15 cellular contexts compared by ENCODE assay signal in the genomic region with DNA sequence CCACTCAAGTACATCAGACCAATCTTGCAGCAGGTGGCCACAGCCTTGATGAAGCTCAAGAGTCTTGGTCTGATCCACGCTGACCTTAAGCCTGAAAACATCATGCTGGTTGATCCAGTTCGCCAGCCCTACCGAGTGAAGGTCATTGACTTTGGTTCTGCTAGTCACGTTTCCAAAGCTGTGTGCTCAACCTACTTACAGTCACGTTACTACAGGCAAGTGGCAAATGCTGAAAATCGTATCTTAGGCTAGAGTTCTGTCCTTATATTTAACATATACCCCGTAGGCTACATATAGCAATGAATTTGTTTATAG. TPM values are rescaled to one million over a fixed set of nuclear protein-coding genes. Genes with fewer than 3 reads are reported as not detected.
DNase-seq lines count a peak whose midpoint lies in the region; ATAC-seq and TF ChIP-seq lines count a peak whose summit lies in the region.
"Had no signal": no experiment of that assay in that cellular context is flagged by ENCODE, and none has a peak within 500 bp of the region (broad histone marks: within the 10 kb centered on the region; RNA-seq: fewer than 3 reads in every experiment).

No MANE protein-coding gene starts in this region.

- H3K9me3 ChIP-seq in OCI-LY7 (ENCODE audit: low read length) = peaks cover 21% of the 10 kb centered on the region; the same call in 1 of the 2 replicates
- H3K9me3 ChIP-seq in ascending aorta = no peaks in the 10 kb centered on the region
- H3K9me3 ChIP-seq: left lung, tibial artery had no signal

- peaks cover 2% of the 10 kb centered on the region; the same call in 1 of the 2 replicates for H4K20me1 ChIP-seq in OCI-LY7 (ENCODE audit: insufficient read depth, low read length)

- H3K27ac Mint-ChIP-seq in activated naive CD4-positive, alpha-beta T cell treated with anti-CD3 and anti-CD28 coated beads for 36 hours = peak overlapping the region; percentile 73
- peak overlapping the region; percentile 71 for H3K27ac Mint-ChIP-seq in central memory CD8-positive, alpha-beta T cell (ENCODE audit: low read depth)
- peak overlapping the region in 1 of 2 donors; percentile 85 for H3K27ac Mint-ChIP-seq in stimulated activated naive CD8-positive, alpha-beta T cell treated with anti-CD3 and anti-CD28 coated beads, Interleukin-15, amount 100 ng/mL, for 72 hours
- no peak overlapping the region for H3K27ac Mint-ChIP-seq in HFFc6
- H3K27ac Mint-ChIP-seq: nephron had no signal

- no peak overlapping the region for H2AFZ ChIP-seq in OCI-LY7 (ENCODE audit: low read length)

- peaks cover 67% of the 10 kb centered on the region for H3K4me1 Mint-ChIP-seq in activated naive CD4-positive, alpha-beta T cell treated with anti-CD3 and anti-CD28 coated beads for 36 hours (ENCODE audit: low read depth)
- peaks cover 76% of the 10 kb centered on the region for H3K4me1 Mint-ChIP-seq in central memory CD8-positive, alpha-beta T cell
- peaks cover 85% of the 10 kb centered on the region for H3K4me1 Mint-ChIP-seq in stimulated activated naive CD8-positive, alpha-beta T cell treated with anti-CD3 and anti-CD28 coated beads, Interleukin-15, amount 100 ng/mL, for 72 hours
- peaks cover 40% of the 10 kb centered on the region for H3K4me1 Mint-ChIP-seq in HFFc6 (ENCODE audit: low read depth)

- ATAC-seq in central memory CD8-positive, alpha-beta T cell (replicated peaks; ENCODE audit: extremely low read depth, poor library complexity, severe bottlenecking) = no peak
- no peak for ATAC-seq in stimulated activated naive CD8-positive, alpha-beta T cell treated with anti-CD3 and anti-CD28 coated beads, Interleukin-15, amount 100 ng/mL, for 72 hours
- ATAC-seq in left colon = no peak
- ATAC-seq: left lung had no signal

- peaks cover 96% of the 10 kb centered on the region for H3K79me2 ChIP-seq in OCI-LY7 (ENCODE audit: insufficient read depth, low read depth, low read length)

- no peak overlapping the region for H3K4me3 Mint-ChIP-seq in activated naive CD4-positive, alpha-beta T cell treated with anti-CD3 and anti-CD28 coated beads for 36 hours
- peak overlapping the region; percentile 74 for H3K4me3 Mint-ChIP-seq in central memory CD8-positive, alpha-beta T cell
- peak overlapping the region; percentile 71 to 88 for H3K4me3 Mint-ChIP-seq in stimulated activated naive CD8-positive, alpha-beta T cell treated with anti-CD3 and anti-CD28 coated beads, Interleukin-15, amount 100 ng/mL, for 72 hours
- no peak overlapping the region for H3K4me3 Mint-ChIP-seq in HFFc6
- H3K4me3 Mint-ChIP-seq: nephron had no signal

- H3K4me1 ChIP-seq in OCI-LY7 (ENCODE audit: insufficient read depth, low read length, poor library complexity, severe bottlenecking) = peaks cover 82% of the 10 kb centered on the region
- H3K4me1 ChIP-seq in ascending aorta = peaks cover 0 to 3% of the 10 kb centered on the region in 2 donors

- no peaks in the 10 kb centered on the region for H3K27me3 ChIP-seq in ascending aorta
- H3K27me3 ChIP-seq: left lung, MG63, tibial artery had no signal

- H3K4me3 ChIP-seq in OCI-LY7 (ENCODE audit: low read depth, low read length, poor library complexity, severe bottlenecking) (peak overlapping the region; percentile 26), ascending aorta (no peak overlapping the region)
- H3K4me3 ChIP-seq: left lung, MG63, tibial artery had no signal

- intact Hi-C loops in activated naive CD4-positive, alpha-beta T cell treated with anti-CD3 and anti-CD28 coated beads for 36 hours (cut with micrococcal nuclease) = loop anchor here (10.0 kb wide), 1 partner anchor 806 kb away; no protein-coding TSS in a partner anchor
- intact Hi-C loops in OCI-LY7 (cut with micrococcal nuclease; ENCODE audit: unreplicated experiment) = loop anchor here (10.0 kb wide), 2 partner anchors 814 to 986 kb away; a partner anchor contains a TSS
- intact Hi-C loops in ascending aorta (cut with DNase I) = no loop called here
- intact Hi-C loops in left colon (cut with DNase I, micrococcal nuclease) = loop anchor here in 1 of 2 donors (10.0 kb wide), 1 partner anchor 106 kb away; no protein-coding TSS in a partner anchor

- H3K9me3 Mint-ChIP-seq in activated naive CD4-positive, alpha-beta T cell treated with anti-CD3 and anti-CD28 coated beads for 36 hours = no peaks in the 10 kb centered on the region
- H3K9me3 Mint-ChIP-seq in central memory CD8-positive, alpha-beta T cell = no peaks in the 10 kb centered on the region
- peaks cover 4 to 6% of the 10 kb centered on the region in 2 donors for H3K9me3 Mint-ChIP-seq in stimulated activated naive CD8-positive, alpha-beta T cell treated with anti-CD3 and anti-CD28 coated beads, Interleukin-15, amount 100 ng/mL, for 72 hours
- no peaks in the 10 kb centered on the region for H3K9me3 Mint-ChIP-seq in HFFc6

- peak overlapping the region; percentile 53 for H3K4me2 ChIP-seq in OCI-LY7 (ENCODE audit: low read length)

- peak overlapping the region; percentile 74 for H3K27ac ChIP-seq in OCI-LY7 (ENCODE audit: low read depth, low read length, poor library complexity, severe bottlenecking)
- no peak overlapping the region for H3K27ac ChIP-seq in ascending aorta
- H3K27ac ChIP-seq: tibial artery had no signal

- peaks cover 30% of the 10 kb centered on the region for H3K36me3 Mint-ChIP-seq in activated naive CD4-positive, alpha-beta T cell treated with anti-CD3 and anti-CD28 coated beads for 36 hours (ENCODE audit: low read depth)
- peaks cover 49% of the 10 kb centered on the region for H3K36me3 Mint-ChIP-seq in central memory CD8-positive, alpha-beta T cell (ENCODE audit: insufficient read depth)
- H3K36me3 Mint-ChIP-seq in HFFc6 (ENCODE audit: low read depth) = peaks cover 30% of the 10 kb centered on the region

- H3K9me2 ChIP-seq in OCI-LY7 (ENCODE audit: insufficient read depth, low read length) = no peaks in the 10 kb centered on the region

- CTCF ChIA-PET in activated naive CD4-positive, alpha-beta T cell treated with anti-CD3 and anti-CD28 coated beads for 36 hours (lab: Charles Lee) = interaction anchor here (2.6 to 3.1 kb wide), 3 partner anchors 8 to 15 kb away, joined by 9 to 12 read pairs (median 9); no protein-coding TSS in a partner anchor
- CTCF ChIA-PET in OCI-LY7 (lab: Charles Lee; ENCODE audit: unreplicated experiment) = no interaction called here

- no TSS peak for BruUV-seq in OCI-LY7 (replicated peaks; lab: Mats Ljungman, UMichigan)

- no peaks in the 10 kb centered on the region for H3K27me3 Mint-ChIP-seq in activated naive CD4-positive, alpha-beta T cell treated with anti-CD3 and anti-CD28 coated beads for 36 hours (ENCODE audit: low read depth)
- no peaks in the 10 kb centered on the region for H3K27me3 Mint-ChIP-seq in central memory CD8-positive, alpha-beta T cell
- no peaks in the 10 kb centered on the region for H3K27me3 Mint-ChIP-seq in stimulated activated naive CD8-positive, alpha-beta T cell treated with anti-CD3 and anti-CD28 coated beads, Interleukin-15, amount 100 ng/mL, for 72 hours
- peaks cover 2% of the 10 kb centered on the region for H3K27me3 Mint-ChIP-seq in HFFc6 (ENCODE audit: insufficient read depth)

- no peak for DNase-seq in activated naive CD4-positive, alpha-beta T cell treated with anti-CD3 and anti-CD28 coated beads for 36 hours
- no peak for DNase-seq in activated naive CD4-positive, alpha-beta T cell (lab: John Stamatoyannopoulos, UW)
- DNase-seq in OCI-LY7 (ENCODE audit: low spot score) (peak; percentile 20), ascending aorta (ENCODE audit: low spot score in 2 of 2) (no peak), HFFc6 (no peak), left colon (no peak)
- DNase-seq in central memory CD8-positive, alpha-beta T cell (ENCODE audit: low spot score in 2 of 2) = no peak
- no peak for DNase-seq in stimulated activated naive CD8-positive, alpha-beta T cell treated with anti-CD3 and anti-CD28 coated beads, Interleukin-15, amount 100 ng/mL, for 72 hours
- DNase-seq: left lung, MG63, NCI-H2029 treated with DMSO at 0.1 percent for 48 hours, NCI-H748 treated with DMSO at 0.1 percent for 48 hours, RPMI8226, tibial artery had no signal

- peaks cover 44% of the 10 kb centered on the region for H3K36me3 ChIP-seq in OCI-LY7 (ENCODE audit: insufficient read depth, low read length)
- H3K36me3 ChIP-seq in ascending aorta = peaks cover 3 to 23% of the 10 kb centered on the region in 2 donors

- POLR2A ChIA-PET in OCI-LY7 (lab: Charles Lee) = interaction anchor here (0.6 to 5.2 kb wide), 5 partner anchors 8 to 362 kb away, joined by 3 to 43 read pairs (median 4); a partner anchor contains a TSS

- no peak for TF ChIP-seq CTCF in OCI-LY7 (conservative IDR thresholded peaks at IDR 0.05; ENCODE audit: low read length)
- no peak for TF ChIP-seq CTCF in ascending aorta (IDR thresholded peaks at IDR 0.05)
- no peak for TF ChIP-seq CTCF in HFFc6 (IDR thresholded peaks at IDR 0.05)

RNA-seq across cellular contexts. Expression of a gene that starts 12.1 kb away (rescaled TPM):
- total RNA-seq in activated naive CD4-positive, alpha-beta T cell treated with anti-CD3 and anti-CD28 coated beads for 36 hours = 10 to 100 TPM; 47.7 to 51.0 TPM
- total RNA-seq in OCI-LY7 (2014; rRNA removed; shearing (Covaris generic)) = 17.3 and 20.4 TPM in 2 replicates
- total RNA-seq in OCI-LY7 (2022) (50.2 and 52.6 TPM in 2 replicates), ascending aorta (41.7 TPM), left colon (10 to 100 TPM; 67.4 to 68.2 TPM)
- 10 to 100 TPM; 34.6 to 49.1 (median 38.7) TPM for total RNA-seq in HFFc6 (2021; fragmentation: NEBNext Ultra II Directional; extraction: Animal tissue kit (Norgen Biotek cat#: 25700))

RNA-seq across cellular contexts. Expression of a gene that starts 36.1 kb away (rescaled TPM):
- total RNA-seq in activated naive CD4-positive, alpha-beta T cell treated with anti-CD3 and anti-CD28 coated beads for 36 hours = 10 to 100 TPM; 17.7 to 18.3 TPM
- 17.3 and 20.1 TPM in 2 replicates for total RNA-seq in OCI-LY7 (2014; rRNA removed; shearing (Covaris generic))
- 20.8 and 20.9 TPM in 2 replicates for total RNA-seq in OCI-LY7 (2022)
- total RNA-seq in ascending aorta = 1.9 TPM
- 1 to 10 TPM; 5.7 to 9.9 (median 8.8) TPM for total RNA-seq in HFFc6 (2021; fragmentation: NEBNext Ultra II Directional; extraction: Animal tissue kit (Norgen Biotek cat#: 25700))
- 1 to 10 TPM; 3.0 to 4.2 TPM for total RNA-seq in left colon

RNA-seq across cellular contexts. Expression of a gene that starts 36.6 kb away (rescaled TPM):
- total RNA-seq in activated naive CD4-positive, alpha-beta T cell treated with anti-CD3 and anti-CD28 coated beads for 36 hours = 10 to 100 TPM; 35.7 to 40.2 TPM
- total RNA-seq in OCI-LY7 (2014; rRNA removed; shearing (Covaris generic)) = 37.7 and 45.3 TPM in 2 replicates
- total RNA-seq in OCI-LY7 (2022) = 40.5 and 42.5 TPM in 2 replicates
- 3.2 TPM for total RNA-seq in ascending aorta
- 10 to 100 TPM; 12.6 to 14.0 (median 13.3) TPM for total RNA-seq in HFFc6 (2021; fragmentation: NEBNext Ultra II Directional; extraction: Animal tissue kit (Norgen Biotek cat#: 25700))
- 10 to 100 TPM; 19.0 to 22.6 TPM for total RNA-seq in left colon

RNA-seq across cellular contexts. Expression of a gene that starts 38.1 kb away (rescaled TPM):
- total RNA-seq in activated naive CD4-positive, alpha-beta T cell treated with anti-CD3 and anti-CD28 coated beads for 36 hours = under 1 TPM in 1 of 2 experiments, not detected in 1; 0.10 TPM
- total RNA-seq in OCI-LY7 (2014; rRNA removed; shearing (Covaris generic)) = 0.21 and 0.44 TPM in 2 replicates
- 0.34 and 0.35 TPM in 2 replicates for total RNA-seq in OCI-LY7 (2022)
- total RNA-seq in ascending aorta = 26.4 TPM
- 100 to 1,000 TPM in 4 of 6 experiments, 10 to 100 TPM in 2; 66.4 to 130 (median 123) TPM for total RNA-seq in HFFc6 (2021; fragmentation: NEBNext Ultra II Directional; extraction: Animal tissue kit (Norgen Biotek cat#: 25700))
- 10 to 100 TPM in 1 of 2 donors, 1 to 10 TPM in 1; 4.1 to 23.5 TPM for total RNA-seq in left colon

RNA-seq across cellular contexts. Expression of a gene that starts 53.8 kb away (rescaled TPM):
- under 1 TPM; 0.15 to 0.43 TPM for total RNA-seq in activated naive CD4-positive, alpha-beta T cell treated with anti-CD3 and anti-CD28 coated beads for 36 hours
- 0.46 and 0.82 TPM in 2 replicates for total RNA-seq in OCI-LY7 (2014; rRNA removed; shearing (Covaris generic))
- 1.1 and 1.5 TPM in 2 replicates for total RNA-seq in OCI-LY7 (2022)
- not detected for total RNA-seq in ascending aorta
- under 1 TPM in 2 of 6 experiments, not detected in 4; 0.41 to 0.59 TPM for total RNA-seq in HFFc6 (2021; fragmentation: NEBNext Ultra II Directional; extraction: Animal tissue kit (Norgen Biotek cat#: 25700))
- total RNA-seq in left colon = 100 to 1,000 TPM; 157 to 187 TPM

Comparison
In these comparisons a context has a peak if more than half of its experiments do, and no peak if none do; other contexts are left out.
1. H3K4me3 Mint-ChIP-seq: peak in central memory CD8-positive, alpha-beta T cell (single experiment) and stimulated activated naive CD8-positive, alpha-beta T cell treated with anti-CD3 and anti-CD28 coated beads, Interleukin-15, amount 100 ng/mL, for 72 hours (2 of 2); none in activated naive CD4-positive, alpha-beta T cell treated with anti-CD3 and anti-CD28 coated beads for 36 hours (single experiment) and HFFc6 (single experiment).